In genomic region chr17:68588362-68588761, GRCh38 we compare ENCODE assay signal across 22 cellular contexts. TPM values are rescaled to one million over a fixed set of nuclear protein-coding genes. Genes with fewer than 3 reads are reported as not detected.
"Had no signal": no experiment of that assay in that cellular context is flagged by ENCODE, and none has a peak within 500 bp of the region (broad histone marks: within the 10 kb centered on the region; RNA-seq: fewer than 3 reads in every experiment).

No MANE protein-coding gene starts in this region.

- H3K9me3 ChIP-seq: SK-N-SH had no signal

- H3K4me3 ChIP-seq: MG63 had no signal

- H3K4me2 ChIP-seq: SK-N-SH had no signal

- DNase-seq: IMR-90, Karpas-422, KG1, MG63, NCI-H1092 treated with DMSO at 0.1 percent for 48 hours, NCI-H1436, NCI-H187, NCI-H2029, NCI-H2081 treated with DMSO at 0.1 percent for 48 hours, NCI-H2171, NCI-H226, NCI-H446, NCI-H510A, NCI-H524 treated with DMSO at 0.1 percent for 48 hours, NCI-H69, NCI-H774, RPMI8226, SHP77, SK-N-SH, SW 1271 had no signal

- H3K36me3 ChIP-seq: MG63 had no signal

- H3K27me3 ChIP-seq: MG63 had no signal

RNA-seq across cellular contexts. Expression of gene FAM20A, which starts 12.8 kb away (rescaled TPM):
- total RNA-seq: HT1080, IMR-90, SK-MEL-5 had no signal
